Comparison of ENCODE assay signal across 1 cellular context in genomic region chr10:65128277-65128676, GRCh38.
TF ChIP-seq lines count a peak whose summit lies in the region.

No MANE protein-coding gene starts in this region.

TF ChIP-seq in HepG2, 621 proteins besides CTCF, POLR2A, EP300 and RAD21:
- TF ChIP-seq TFE3 (CRISPR knock-in tag; IDR thresholded peaks at IDR 0.05) (no peak), PHF20 (CRISPR knock-in tag; IDR thresholded peaks at IDR 0.05) (no peak), HOXD1 (CRISPR knock-in tag; IDR thresholded peaks at IDR 0.05) (no peak), RAD51 (IDR thresholded peaks at IDR 0.05; ENCODE audit: borderline replicate concordance) (peak; percentile 69; the same call in 1 of the 2 replicates)
